ENCODE assay signal across 8 cellular contexts in the genomic region with DNA sequence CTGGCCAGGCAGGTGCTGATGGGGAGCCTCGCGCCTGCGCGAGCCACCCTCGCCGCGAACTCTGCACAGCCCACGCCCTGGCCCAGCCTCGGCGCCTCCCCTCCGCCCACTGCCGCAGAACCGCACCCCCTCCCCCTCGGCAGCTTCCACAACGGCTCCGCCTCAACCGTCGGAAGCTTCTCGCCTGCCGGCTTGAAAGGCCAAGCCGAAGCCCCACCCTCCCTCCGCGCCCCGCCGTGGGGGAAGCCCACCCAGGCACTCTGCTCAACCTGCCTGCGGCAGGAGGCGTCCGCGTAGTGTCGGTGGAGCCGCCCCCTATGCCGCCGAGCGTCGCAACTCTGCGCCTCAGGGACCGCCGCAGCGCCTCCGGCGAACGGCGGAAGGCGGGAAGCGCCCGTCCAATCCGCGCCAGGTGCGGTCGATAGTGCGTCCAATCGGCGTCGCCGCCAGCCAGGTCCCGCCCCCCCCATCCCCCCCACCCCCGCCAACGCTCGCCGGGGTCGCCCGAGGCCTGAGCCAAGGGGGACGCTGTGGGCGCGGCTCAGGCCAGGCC. TPM values are rescaled to one million over a fixed set of nuclear protein-coding genes. Genes with fewer than 3 reads are reported as not detected.
DNase-seq lines count a peak whose midpoint lies in the region; ATAC-seq and TF ChIP-seq lines count a peak whose summit lies in the region.

Gene SYCP2, minus strand, starts transcription at position 342 of the 553 bp plus-strand sequence. CDS start 11,224 bp downstream, outside the sequence.

- DNase-seq in GM13977 (ENCODE audit: low spot score) (peak; percentile 12), MG63 (peak; percentile 62), foreskin fibroblast (peak; percentile 39 to 70), osteocyte (ENCODE audit: extremely low spot score, unreplicated experiment) (no peak), upper lobe of left lung (peak; percentile 40 to 91), NCI-H226 (no peak), LoVo (ENCODE audit: low spot score) (no peak)
- DNase-seq in activated T-helper 1 cell treated with anti-CD3 and anti-CD28 coated beads, Interleukin-2, amount 50 U/mL, for 16 hours (ENCODE audit: low read depth in 1 of 2, low spot score in 1 of 2): peak; percentile 22 to 54

- H3K27ac ChIP-seq in upper lobe of left lung: peak within 1 kb of the TSS; percentile 66 to 89 (median 74)

- H3K4me1 ChIP-seq in upper lobe of left lung: peaks cover 20 to 33% (median 29%) of the 10 kb centered on the region in 4 donors

- H3K36me3 ChIP-seq in MG63 (peaks cover 3% of the 10 kb centered on the region; the same call in 1 of the 2 replicates), upper lobe of left lung (peaks cover 0 to 6% (median 0%) of the 10 kb centered on the region in 4 donors)

- ATAC-seq in upper lobe of left lung (ENCODE audit: low FRiP score in 2 of 2): peak; percentile 50 to 83

- H3K36me3 Mint-ChIP-seq in osteocyte (ENCODE audit: unreplicated experiment): peaks cover 3% of the 10 kb centered on the region

- no peaks in the 10 kb centered on the region for H3K9me3 Mint-ChIP-seq in osteocyte (ENCODE audit: unreplicated experiment)

- no peak for TF ChIP-seq EP300 in upper lobe of left lung (IDR thresholded peaks at IDR 0.05)

- no peak within 1 kb of the TSS for H3K27ac Mint-ChIP-seq in osteocyte (ENCODE audit: unreplicated experiment)

- H3K27me3 Mint-ChIP-seq in osteocyte (ENCODE audit: unreplicated experiment): no peaks in the 10 kb centered on the region

- peaks cover 28% of the 10 kb centered on the region for H3K4me1 Mint-ChIP-seq in osteocyte (ENCODE audit: unreplicated experiment)

- TF ChIP-seq CTCF in GM13977 (IDR thresholded peaks at IDR 0.05; ENCODE audit: extremely low read depth, insufficient read depth, missing control alignments) (no peak), foreskin fibroblast (IDR thresholded peaks at IDR 0.05; ENCODE audit: low read depth, low read length) (no peak), osteocyte (IDR thresholded peaks at IDR 0.05) (no peak), upper lobe of left lung (IDR thresholded peaks at IDR 0.05) (no peak)

- no peak for TF ChIP-seq POLR2A in upper lobe of left lung (IDR thresholded peaks at IDR 0.05)

- in situ Hi-C loops in GM13977 (cut with MboI; ENCODE audit: low pct_unique_long_range_greater_than_20kb, low sequenced_read_pairs, unreplicated experiment): no loop called here

- WGBS in upper lobe of left lung, 2 donors: 42 to 67% methylated on average over 22 to 42 of the region's 65 CpGs

- H3K9me3 ChIP-seq in MG63: no peaks in the 10 kb centered on the region
- H3K9me3 ChIP-seq in upper lobe of left lung: no peaks in the 10 kb centered on the region

- H3K4me3 ChIP-seq in MG63: peak within 1 kb of the TSS; percentile 72
- peak within 1 kb of the TSS; percentile 64 to 70 for H3K4me3 ChIP-seq in foreskin fibroblast (ENCODE audit: low read depth in 1 of 2, low read length in 2 of 2)
- peak within 1 kb of the TSS; percentile 71 to 85 (median 74) for H3K4me3 ChIP-seq in upper lobe of left lung

- H3K4me3 Mint-ChIP-seq in osteocyte (ENCODE audit: unreplicated experiment): peak within 1 kb of the TSS; percentile 74

- H3K27me3 ChIP-seq in MG63 (no peaks in the 10 kb centered on the region), upper lobe of left lung (no peaks in the 10 kb centered on the region)

RNA-seq across cellular contexts. Expression of gene SYCP2, which starts in this region (rescaled TPM):
- 0.16 and 1.2 TPM in 2 replicates for total RNA-seq in MG63 (2014; rRNA removed; shearing (Covaris generic); ENCODE audit: low replicate concordance)
- total RNA-seq in osteocyte: 1.7 and 2.1 TPM in 2 replicates
- 10 to 100 TPM in 1 of 6 donors, 1 to 10 TPM in 5; 1.1 to 13.3 (median 2.0) TPM for total RNA-seq in upper lobe of left lung

Comparison
In these comparisons a context has a peak if more than half of its experiments do, and no peak if none do; other contexts are left out.
1. DNase-seq: peak in GM13977 (single experiment), MG63 (single experiment), activated T-helper 1 cell treated with anti-CD3 and anti-CD28 coated beads, Interleukin-2, amount 50 U/mL, for 16 hours (2 of 2), foreskin fibroblast (2 of 2) and upper lobe of left lung (2 of 2); none in osteocyte (single experiment), NCI-H226 (single experiment) and LoVo (single experiment).
2. Peak in every context shown above with its lines, with median percentiles within 50 percentile points of each other: H3K4me3 ChIP-seq.